Comparison of ENCODE assay signal across 1 cellular context in genomic region chr19:4375620-4376228, GRCh38.
TF ChIP-seq lines count a peak whose summit lies in the region.

No MANE protein-coding gene starts in this region.

TF ChIP-seq in K562, 482 proteins besides CTCF, POLR2A, EP300 and RAD21 (continued from another document and continues in another):
- TF ChIP-seq, protein P1, sequence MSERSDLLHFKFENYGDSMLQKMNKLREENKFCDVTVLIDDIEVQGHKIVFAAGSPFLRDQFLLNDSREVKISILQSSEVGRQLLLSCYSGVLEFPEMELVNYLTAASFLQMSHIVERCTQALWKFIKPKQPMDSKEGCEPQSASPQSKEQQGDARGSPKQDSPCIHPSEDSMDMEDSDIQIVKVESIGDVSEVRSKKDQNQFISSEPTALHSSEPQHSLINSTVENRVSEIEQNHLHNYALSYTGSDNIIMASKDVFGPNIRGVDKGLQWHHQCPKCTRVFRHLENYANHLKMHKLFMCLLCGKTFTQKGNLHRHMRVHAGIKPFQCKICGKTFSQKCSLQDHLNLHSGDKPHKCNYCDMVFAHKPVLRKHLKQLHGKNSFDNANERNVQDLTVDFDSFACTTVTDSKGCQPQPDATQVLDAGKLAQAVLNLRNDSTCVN (CRISPR knock-in tag; IDR thresholded peaks at IDR 0.05), result no peak
- TF ChIP-seq ZBTB1 (CRISPR knock-in tag; IDR thresholded peaks at IDR 0.05; ENCODE audit: borderline replicate concordance, low read depth) (no peak), SLC30A9 (CRISPR knock-in tag; IDR thresholded peaks at IDR 0.05) (no peak), MED1 (CRISPR knock-in tag; IDR thresholded peaks at IDR 0.05; ENCODE audit: borderline replicate concordance) (no peak), PPARD (CRISPR knock-in tag; IDR thresholded peaks at IDR 0.05) (no peak), ZFP1 (CRISPR knock-in tag; IDR thresholded peaks at IDR 0.05) (no peak), KDM5B (IDR thresholded peaks at IDR 0.05; ENCODE audit: insufficient replicate concordance, low read depth, low read length) (no peak), HEY1 (CRISPR knock-in tag; IDR thresholded peaks at IDR 0.05; ENCODE audit: borderline replicate concordance) (no peak), XRCC5 (IDR thresholded peaks at IDR 0.05; ENCODE audit: low read depth, low read length) (peak; percentile 96), HDGF (IDR thresholded peaks at IDR 0.05) (no peak), MEIS2 (IDR thresholded peaks at IDR 0.05; ENCODE audit: partially characterized antibody) (peak; percentile 58), CBFB (CRISPR knock-in tag; IDR thresholded peaks at IDR 0.05) (no peak; the same call in 1 of the 2 replicates), ZNF589 (CRISPR knock-in tag; IDR thresholded peaks at IDR 0.05; ENCODE audit: low read depth) (peak; percentile 87; the same call in 1 of the 2 replicates), U2AF1 (optimal IDR thresholded peaks at IDR 0.05; ENCODE audit: low read depth, low read length) (no peak), BRF1 (IDR thresholded peaks at IDR 0.05; ENCODE audit: borderline replicate concordance, extremely low read depth, insufficient read length) (no peak), ZBTB43 (CRISPR knock-in tag; IDR thresholded peaks at IDR 0.05) (no peak), GABPB1 (CRISPR knock-in tag; IDR thresholded peaks at IDR 0.05) (peak; percentile 1; the same call in 1 of the 2 replicates), ZNF586 (CRISPR knock-in tag; conservative IDR thresholded peaks at IDR 0.05) (no peak), MTF1 (CRISPR knock-in tag; IDR thresholded peaks at IDR 0.05; ENCODE audit: borderline replicate concordance) (no peak), ZBTB34 (CRISPR knock-in tag; IDR thresholded peaks at IDR 0.05) (no peak), MBD2 (IDR thresholded peaks at IDR 0.05; ENCODE audit: borderline replicate concordance, low read depth) (peak; percentile 42; the same call in 1 of the 2 replicates), TSHZ1 (CRISPR knock-in tag; IDR thresholded peaks at IDR 0.05) (no peak), CREB5 (CRISPR knock-in tag; IDR thresholded peaks at IDR 0.05) (no peak), RCOR1 (IDR thresholded peaks at IDR 0.05; ENCODE audit: borderline replicate concordance in 1 of 2, low read depth in 2 of 2, low read length in 2 of 2) (peak in 1 of 2 experiments; percentile 91; a peak in 2 of 4 replicates), ZNF444 (CRISPR knock-in tag; IDR thresholded peaks at IDR 0.05) (no peak), ZNF740 (CRISPR knock-in tag; IDR thresholded peaks at IDR 0.05) (no peak), ZNF740 (tag; IDR thresholded peaks at IDR 0.05) (no peak), ZBTB40 (IDR thresholded peaks at IDR 0.05) (0 out of 2 replicates have a peak, but pooled peaks have one; percentile 16), ZBTB40 (CRISPR knock-in tag; IDR thresholded peaks at IDR 0.05) (no peak), HDAC3 (IDR thresholded peaks at IDR 0.05; ENCODE audit: borderline replicate concordance, partially characterized antibody) (no peak), SRSF1 (IDR thresholded peaks at IDR 0.05; ENCODE audit: low read depth, low read length) (no peak), BRD9 (IDR thresholded peaks at IDR 0.05; ENCODE audit: low read depth, partially characterized antibody) (no peak), HNRNPL (IDR thresholded peaks at IDR 0.05; ENCODE audit: low read depth, low read length) (0 out of 2 replicates have a peak, but pooled peaks have one; percentile 41)
- TF ChIP-seq, protein P2, sequence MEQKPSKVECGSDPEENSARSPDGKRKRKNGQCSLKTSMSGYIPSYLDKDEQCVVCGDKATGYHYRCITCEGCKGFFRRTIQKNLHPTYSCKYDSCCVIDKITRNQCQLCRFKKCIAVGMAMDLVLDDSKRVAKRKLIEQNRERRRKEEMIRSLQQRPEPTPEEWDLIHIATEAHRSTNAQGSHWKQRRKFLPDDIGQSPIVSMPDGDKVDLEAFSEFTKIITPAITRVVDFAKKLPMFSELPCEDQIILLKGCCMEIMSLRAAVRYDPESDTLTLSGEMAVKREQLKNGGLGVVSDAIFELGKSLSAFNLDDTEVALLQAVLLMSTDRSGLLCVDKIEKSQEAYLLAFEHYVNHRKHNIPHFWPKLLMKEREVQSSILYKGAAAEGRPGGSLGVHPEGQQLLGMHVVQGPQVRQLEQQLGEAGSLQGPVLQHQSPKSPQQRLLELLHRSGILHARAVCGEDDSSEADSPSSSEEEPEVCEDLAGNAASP (IDR thresholded peaks at IDR 0.05), result no peak
- TF ChIP-seq, protein P3, sequence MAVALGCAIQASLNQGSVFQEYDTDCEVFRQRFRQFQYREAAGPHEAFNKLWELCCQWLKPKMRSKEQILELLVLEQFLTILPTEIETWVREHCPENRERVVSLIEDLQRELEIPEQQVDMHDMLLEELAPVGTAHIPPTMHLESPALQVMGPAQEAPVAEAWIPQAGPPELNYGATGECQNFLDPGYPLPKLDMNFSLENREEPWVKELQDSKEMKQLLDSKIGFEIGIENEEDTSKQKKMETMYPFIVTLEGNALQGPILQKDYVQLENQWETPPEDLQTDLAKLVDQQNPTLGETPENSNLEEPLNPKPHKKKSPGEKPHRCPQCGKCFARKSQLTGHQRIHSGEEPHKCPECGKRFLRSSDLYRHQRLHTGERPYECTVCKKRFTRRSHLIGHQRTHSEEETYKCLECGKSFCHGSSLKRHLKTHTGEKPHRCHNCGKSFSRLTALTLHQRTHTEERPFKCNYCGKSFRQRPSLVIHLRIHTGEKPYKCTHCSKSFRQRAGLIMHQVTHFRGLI (CRISPR knock-in tag; IDR thresholded peaks at IDR 0.05), result no peak
